Comparison of ENCODE assay signal across 8 cellular contexts in genomic region chr13:109131698-109132257, GRCh38.
DNase-seq lines count a peak whose midpoint lies in the region; ATAC-seq, FAIRE-seq and TF ChIP-seq lines count a peak whose summit lies in the region.

No MANE protein-coding gene starts in this region.

- CTCF ChIA-PET in A673 (lab: Charles Lee), result no interaction called here

- no peaks in the 10 kb centered on the region for H3K36me3 ChIP-seq in A673 (ENCODE audit: insufficient read depth, low read length, poor library complexity, severe bottlenecking)

- no peaks in the 10 kb centered on the region for H3K9me3 ChIP-seq in A673 (ENCODE audit: low read depth, low read length, poor library complexity, severe bottlenecking)

- H3K4me1 ChIP-seq in A673 (ENCODE audit: insufficient read depth, low read length, poor library complexity, severe bottlenecking), result peaks cover 33% of the 10 kb centered on the region

- intact Hi-C loops in A673 (cut with micrococcal nuclease; ENCODE audit: unreplicated experiment), result no loop called here

- no peak for FAIRE-seq in HTR-8/SVneo (lab: Jason Lieb, UNC)

- H3K4me3 ChIP-seq in A673 (ENCODE audit: low read depth, low read length, poor library complexity, severe bottlenecking), result no peak overlapping the region
- H3K4me3 ChIP-seq in choroid plexus epithelial cell (ENCODE audit: low read depth, low read length), result no peak overlapping the region

- no peak for TF ChIP-seq CTCF in A673 (conservative IDR thresholded peaks at IDR 0.05; ENCODE audit: low read depth, low read length)
- TF ChIP-seq CTCF in choroid plexus epithelial cell (conservative IDR thresholded peaks at IDR 0.05; ENCODE audit: low read depth, low read length), result no peak

- peak; percentile 85 for ATAC-seq in GM19463 (IDR thresholded peaks at IDR 0.05; ENCODE audit: unreplicated experiment)
- ATAC-seq in HG03354 (IDR thresholded peaks at IDR 0.05; ENCODE audit: poor library complexity, severe bottlenecking, unreplicated experiment), result peak; percentile 86

- peak; percentile 57 for DNase-seq in A673 (ENCODE audit: low spot score)
- peak; percentile 91 for DNase-seq in choroid plexus epithelial cell (ENCODE audit: low read depth)
- DNase-seq in HTR-8/SVneo (ENCODE audit: insufficient read length, low spot score), result no peak
- DNase-seq in islet precursor cell, result no peak
- no peak for DNase-seq in stimulated activated CD4-positive, alpha-beta T cell treated with anti-CD3 and anti-CD28 coated beads, Interleukin-1b, Interleukin-23, amount 100 ng/mL, for 48 hours
- no peak for DNase-seq in retina

- no peaks in the 10 kb centered on the region for H3K27me3 ChIP-seq in A673 (replicated peaks; ENCODE audit: insufficient read depth, low read depth, low read length, poor library complexity)

- POLR2A ChIA-PET in A673 (lab: Charles Lee; ENCODE audit: low non-redundant PET), result no interaction called here

- no TSS peak for BruUV-seq in A673 (replicated peaks; lab: Mats Ljungman, UMichigan)

- H3K27ac ChIP-seq in A673 (ENCODE audit: low read depth, low read length, poor library complexity, severe bottlenecking), result peak overlapping the region; percentile 4

Comparison
In these comparisons a context has a peak if more than half of its experiments do, and no peak if none do; other contexts are left out.
1. DNase-seq: peak in A673 (single experiment) and choroid plexus epithelial cell (single experiment); none in HTR-8/SVneo (single experiment), islet precursor cell (single experiment), stimulated activated CD4-positive, alpha-beta T cell treated with anti-CD3 and anti-CD28 coated beads, Interleukin-1b, Interleukin-23, amount 100 ng/mL, for 48 hours (single experiment) and retina (single experiment).